Comparison of ENCODE assay signal across 8 cellular contexts in the genomic region with DNA sequence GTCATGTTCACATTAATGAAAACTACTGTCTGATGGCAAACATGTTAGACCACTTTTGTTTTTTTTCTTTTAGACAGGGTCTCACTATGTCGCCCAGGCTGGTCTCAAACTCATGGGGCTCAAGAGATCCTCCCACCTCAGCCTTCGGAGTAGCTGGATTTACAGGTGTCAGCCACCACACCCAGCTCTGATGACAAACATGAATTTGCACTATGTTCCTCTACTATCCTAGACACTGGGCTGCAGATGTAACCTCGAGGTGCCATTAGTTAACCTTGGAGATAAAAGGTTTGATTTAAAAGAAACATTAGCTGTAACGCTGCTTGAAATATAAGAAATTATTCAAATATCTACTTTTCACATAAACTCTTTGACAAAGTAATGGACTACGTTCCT. TPM values are rescaled to one million over a fixed set of nuclear protein-coding genes. Genes with fewer than 3 reads are reported as not detected.
DNase-seq lines count a peak whose midpoint lies in the region; ATAC-seq and TF ChIP-seq lines count a peak whose summit lies in the region.

No MANE protein-coding gene starts in this region.

- no peaks in the 10 kb centered on the region for H3F3A ChIP-seq in OCI-LY1 (ENCODE audit: insufficient read depth, low read length)

- no peaks in the 10 kb centered on the region for H3K27me3 ChIP-seq in left ventricle myocardium inferior (ENCODE audit: low read depth)
- H3K27me3 ChIP-seq in OCI-LY1 (ENCODE audit: insufficient read depth, low read length), result no peaks in the 10 kb centered on the region
- no peaks in the 10 kb centered on the region for H3K27me3 ChIP-seq in hepatocyte

- H3K4me1 ChIP-seq in left ventricle myocardium inferior (peaks cover 95% of the 10 kb centered on the region), OCI-LY1 (ENCODE audit: insufficient read depth, low read length, severe bottlenecking) (peaks cover 43% of the 10 kb centered on the region), hepatocyte (ENCODE audit: insufficient read depth) (peaks cover 63% of the 10 kb centered on the region), urinary bladder (ENCODE audit: insufficient read depth) (peaks cover 5% of the 10 kb centered on the region)

- 77% methylated on average over 5 of the region's 5 CpGs for WGBS in hepatocyte (ENCODE audit: low lambda C conversion rate, missing lambda C conversion rate)
- 78% methylated on average over 5 of the region's 5 CpGs for WGBS in urinary bladder

- H3K79me2 ChIP-seq in OCI-LY1 (ENCODE audit: insufficient read depth, low read length) (no peaks in the 10 kb centered on the region), hepatocyte (peaks cover 93% of the 10 kb centered on the region)

- H3K9me2 ChIP-seq in OCI-LY1 (ENCODE audit: low read depth, low read length) (no peaks in the 10 kb centered on the region), hepatocyte (replicated peaks; ENCODE audit: insufficient read depth) (no peaks in the 10 kb centered on the region)

- no peaks in the 10 kb centered on the region for H3K36me3 ChIP-seq in left ventricle myocardium inferior
- H3K36me3 ChIP-seq in OCI-LY1 (ENCODE audit: insufficient read depth, low read length), result no peaks in the 10 kb centered on the region
- no peaks in the 10 kb centered on the region for H3K36me3 ChIP-seq in hepatocyte (replicated peaks; ENCODE audit: insufficient read depth, low read depth)
- no peaks in the 10 kb centered on the region for H3K36me3 ChIP-seq in urinary bladder (ENCODE audit: insufficient read depth)

- intact Hi-C loops in left ventricle myocardium inferior (cut with micrococcal nuclease) (no loop called here), Right ventricle myocardium inferior (cut with DNase I) (loop anchor here (1.0 kb wide), 1 partner anchor 22 kb away; no protein-coding TSS in a partner anchor)

- H3K9me3 ChIP-seq in left ventricle myocardium inferior (replicated peaks) (no peaks in the 10 kb centered on the region), OCI-LY1 (ENCODE audit: low read length) (no peaks in the 10 kb centered on the region), hepatocyte (ENCODE audit: low read depth) (no peaks in the 10 kb centered on the region)

- no peak for ATAC-seq in Right ventricle myocardium inferior

- H3K4me2 ChIP-seq in OCI-LY1 (ENCODE audit: low read length) (peak overlapping the region; percentile 28), hepatocyte (peak overlapping the region; percentile 62)

- H3K4me3 ChIP-seq in left ventricle myocardium inferior, result peak overlapping the region; percentile 50
- H3K4me3 ChIP-seq in OCI-LY1 (ENCODE audit: low read depth, low read length, poor library complexity, severe bottlenecking), result no peak overlapping the region
- H3K4me3 ChIP-seq in hepatocyte, result no peak overlapping the region
- H3K4me3 ChIP-seq in urinary bladder (ENCODE audit: low read depth, low read length), result no peak overlapping the region

- no peak for TF ChIP-seq CTCF in left ventricle myocardium inferior (IDR thresholded peaks at IDR 0.05; ENCODE audit: borderline replicate concordance)
- TF ChIP-seq CTCF in OCI-LY1 (IDR thresholded peaks at IDR 0.05; ENCODE audit: low read length), result no peak
- TF ChIP-seq CTCF in hepatocyte (IDR thresholded peaks at IDR 0.05; ENCODE audit: poor library complexity), result no peak

- H4K20me1 ChIP-seq in OCI-LY1 (ENCODE audit: insufficient read depth, low read length) (no peaks in the 10 kb centered on the region), hepatocyte (ENCODE audit: insufficient read depth, poor library complexity, severe bottlenecking) (peaks cover 30% of the 10 kb centered on the region)

- H3K9ac ChIP-seq in OCI-LY1 (ENCODE audit: low read length), result no peak overlapping the region

- H2AFZ ChIP-seq in OCI-LY1 (ENCODE audit: low read length) (no peak overlapping the region), hepatocyte (no peak overlapping the region)

- no peak for DNase-seq in left ventricle myocardium inferior
- DNase-seq in Right ventricle myocardium inferior (ENCODE audit: missing footprints), result no peak
- no peak for DNase-seq in hepatocyte (ENCODE audit: low spot score)
- no peak for DNase-seq in retina
- no peak for DNase-seq in HK-2 (ENCODE audit: unreplicated experiment)
- DNase-seq in DMS 273 treated with DMSO at 0.1 percent for 48 hours (lab: John Stamatoyannopoulos, UW), result no peak

- H3K27ac ChIP-seq in left ventricle myocardium inferior (replicated peaks), result peak overlapping the region; percentile 93
- peak overlapping the region; percentile 47 for H3K27ac ChIP-seq in OCI-LY1 (ENCODE audit: low read depth, low read length, poor library complexity, severe bottlenecking)
- H3K27ac ChIP-seq in hepatocyte, result peak overlapping the region; percentile 86
- peak overlapping the region; percentile 90 for H3K27ac ChIP-seq in urinary bladder (ENCODE audit: low read depth)

RNA-seq across cellular contexts. Expression of a gene that starts 8.1 kb away (rescaled TPM):
- total RNA-seq in left ventricle myocardium inferior (13.3 TPM), Right ventricle myocardium inferior (25.4 TPM), hepatocyte (23.5 and 24.7 TPM in 2 replicates), urinary bladder (18.9 TPM)
- polyA plus RNA-seq in hepatocyte (29.0 and 35.3 TPM in 2 replicates), urinary bladder (25.2 TPM)

RNA-seq across cellular contexts. Expression of a gene that starts 52.6 kb away (rescaled TPM):
- total RNA-seq in left ventricle myocardium inferior (11.2 TPM), Right ventricle myocardium inferior (17.6 TPM), hepatocyte (36.0 and 44.3 TPM in 2 replicates), urinary bladder (17.2 TPM)
- polyA plus RNA-seq in hepatocyte (31.8 and 33.1 TPM in 2 replicates), urinary bladder (16.5 TPM)
